1 cellular context compared by ENCODE assay signal in the genomic region with DNA sequence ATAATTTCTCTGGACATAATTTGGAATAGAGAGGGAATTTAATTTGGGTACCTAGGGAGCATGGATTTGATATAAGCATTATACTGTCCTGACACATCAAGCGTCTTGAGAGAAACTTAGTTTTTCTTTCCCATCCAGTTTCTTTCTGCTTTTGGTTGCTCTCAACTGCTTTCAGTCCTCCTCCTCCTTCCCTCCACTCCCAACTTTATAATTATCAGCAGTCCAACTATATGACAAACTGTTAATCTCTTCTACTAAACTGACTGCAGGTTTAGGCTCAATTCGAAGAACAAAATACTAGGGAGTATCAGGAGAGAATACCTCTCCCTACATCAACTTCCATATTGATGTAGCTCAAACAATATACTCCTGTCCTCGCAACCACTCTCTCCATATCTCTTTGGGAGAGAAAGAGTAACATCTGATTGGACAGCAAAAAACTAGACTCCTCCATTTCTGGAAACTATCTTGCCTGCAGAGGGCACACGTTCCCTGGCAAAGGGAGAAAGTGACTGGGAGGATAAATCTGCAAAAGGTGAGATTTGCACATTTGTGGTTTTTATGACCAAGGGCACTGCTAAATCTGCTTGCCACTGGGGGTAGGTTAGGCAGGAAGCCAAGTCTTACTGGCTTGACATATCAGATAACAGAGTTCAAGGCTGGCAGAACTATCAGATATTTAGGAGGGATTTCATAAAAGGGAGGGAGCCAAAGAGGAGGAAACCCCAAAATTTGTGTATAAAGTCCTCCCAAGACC.
TF ChIP-seq lines count a peak whose summit lies in the region.

No MANE protein-coding gene starts in this region.

TF ChIP-seq in HEK293, 187 proteins besides CTCF, POLR2A, EP300 and RAD21 (continued from another document):
- TF ChIP-seq, protein P1, sequence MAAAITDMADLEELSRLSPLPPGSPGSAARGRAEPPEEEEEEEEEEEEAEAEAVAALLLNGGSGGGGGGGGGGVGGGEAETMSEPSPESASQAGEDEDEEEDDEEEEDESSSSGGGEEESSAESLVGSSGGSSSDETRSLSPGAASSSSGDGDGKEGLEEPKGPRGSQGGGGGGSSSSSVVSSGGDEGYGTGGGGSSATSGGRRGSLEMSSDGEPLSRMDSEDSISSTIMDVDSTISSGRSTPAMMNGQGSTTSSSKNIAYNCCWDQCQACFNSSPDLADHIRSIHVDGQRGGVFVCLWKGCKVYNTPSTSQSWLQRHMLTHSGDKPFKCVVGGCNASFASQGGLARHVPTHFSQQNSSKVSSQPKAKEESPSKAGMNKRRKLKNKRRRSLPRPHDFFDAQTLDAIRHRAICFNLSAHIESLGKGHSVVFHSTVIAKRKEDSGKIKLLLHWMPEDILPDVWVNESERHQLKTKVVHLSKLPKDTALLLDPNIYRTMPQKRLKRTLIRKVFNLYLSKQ (tag by site-specific recombination; IDR thresholded peaks at IDR 0.05; ENCODE audit: borderline replicate concordance): no peak
- TF ChIP-seq ZNF473 (tag by site-specific recombination; IDR thresholded peaks at IDR 0.05) (no peak), ZNF48 (tag by site-specific recombination; IDR thresholded peaks at IDR 0.05) (no peak), ZNF184 (tag by site-specific recombination; IDR thresholded peaks at IDR 0.05) (no peak), WT1 (tag by site-specific recombination; IDR thresholded peaks at IDR 0.05) (peak; percentile 82), ZNF670 (tag by site-specific recombination; IDR thresholded peaks at IDR 0.05; ENCODE audit: low read depth) (no peak), ZNF16 (tag by site-specific recombination; IDR thresholded peaks at IDR 0.05; ENCODE audit: low read depth) (no peak)
